ENCODE assay signal across 21 cellular contexts in genomic region chr16:85685251-85685650, GRCh38.
"Had no signal": no experiment of that assay in that cellular context is flagged by ENCODE, and none has a peak within 500 bp of the region (broad histone marks: within the 10 kb centered on the region; RNA-seq: fewer than 3 reads in every experiment).

No MANE protein-coding gene starts in this region.

- H2AFZ ChIP-seq: parathyroid adenoma had no signal

- H3K27me3 Mint-ChIP-seq: type B pancreatic cell had no signal

- H3K9me3 Mint-ChIP-seq: naive thymus-derived CD4-positive, alpha-beta T cell; nephron progenitor cell; stimulated activated effector memory CD8-positive, alpha-beta T cell treated with anti-CD3 and anti-CD28 coated beads, Interleukin-12 subunit alpha, Interleukin-12 subunit beta, amount 100 ng/mL, for 72 hours; type B pancreatic cell had no signal

- H3K27me3 ChIP-seq: right lobe of liver, suprapubic skin, thyroid gland had no signal

- H3K4me3 ChIP-seq: esophagus squamous epithelium, gastroesophageal sphincter, prostate gland, right lobe of liver, suprapubic skin, thyroid gland had no signal

- H3K79me2 ChIP-seq: parathyroid adenoma had no signal

- H3K27ac ChIP-seq: esophagus squamous epithelium, gastroesophageal sphincter, parathyroid adenoma, prostate gland, right lobe of liver, suprapubic skin had no signal

- H3K4me3 Mint-ChIP-seq: naive thymus-derived CD4-positive, alpha-beta T cell; nephron progenitor cell; stimulated activated effector memory CD8-positive, alpha-beta T cell treated with anti-CD3 and anti-CD28 coated beads, Interleukin-12 subunit alpha, Interleukin-12 subunit beta, amount 100 ng/mL, for 72 hours; type B pancreatic cell had no signal

- ATAC-seq: gastroesophageal sphincter; left colon; left ventricle myocardium superior; naive thymus-derived CD4-positive, alpha-beta T cell; right lobe of liver; stimulated activated effector memory CD8-positive, alpha-beta T cell treated with anti-CD3 and anti-CD28 coated beads, Interleukin-12 subunit alpha, Interleukin-12 subunit beta, amount 100 ng/mL, for 72 hours; stimulated activated naive CD8-positive, alpha-beta T cell treated with anti-CD3 and anti-CD28 coated beads, Interleukin-15, Interleukin-2, amounts not matched to agents 100 U/mL and 50 U/mL, for 24 hours had no signal

- H3K9me3 ChIP-seq: esophagus squamous epithelium, gastroesophageal sphincter, prostate gland, right lobe of liver, suprapubic skin, thyroid gland had no signal

- H3K9ac ChIP-seq: parathyroid adenoma had no signal

- DNase-seq: dermis blood vessel endothelial cell; esophagus squamous epithelium; foreskin fibroblast; glutamatergic neuron; left colon; left ventricle myocardium superior; naive thymus-derived CD4-positive, alpha-beta T cell; nephron progenitor cell; retina; stimulated activated CD4-positive, alpha-beta T cell treated with anti-CD3 and anti-CD28 coated beads, Interleukin-4, amount 100 ng/mL, for 1 hour; stimulated activated CD8-positive, alpha-beta memory T cell treated with anti-CD3 and anti-CD28 coated beads, Interleukin-4, amount 100 ng/mL, for 48 hours; stimulated activated naive CD8-positive, alpha-beta T cell treated with anti-CD3 and anti-CD28 coated beads, Interleukin-15, Interleukin-2, amounts not matched to agents 100 U/mL and 50 U/mL, for 24 hours; thyroid gland had no signal

- H3K36me3 ChIP-seq: gastroesophageal sphincter, prostate gland, right lobe of liver, suprapubic skin, thyroid gland had no signal

- H3K27ac Mint-ChIP-seq: naive thymus-derived CD4-positive, alpha-beta T cell; nephron progenitor cell; stimulated activated effector memory CD8-positive, alpha-beta T cell treated with anti-CD3 and anti-CD28 coated beads, Interleukin-12 subunit alpha, Interleukin-12 subunit beta, amount 100 ng/mL, for 72 hours; type B pancreatic cell had no signal

- FAIRE-seq: urothelium cell line had no signal
